20 cellular contexts compared by ENCODE assay signal in genomic region chr9:115717711-115718173, GRCh38.
DNase-seq lines count a peak whose midpoint lies in the region; ATAC-seq, FAIRE-seq and TF ChIP-seq lines count a peak whose summit lies in the region.
"Had no signal": no experiment of that assay in that cellular context is flagged by ENCODE, and none has a peak within 500 bp of the region (broad histone marks: within the 10 kb centered on the region; RNA-seq: fewer than 3 reads in every experiment).

No MANE protein-coding gene starts in this region.

- H3K27ac Mint-ChIP-seq in astrocyte (ENCODE audit: unreplicated experiment) = peak overlapping the region; percentile 97
- H3K27ac Mint-ChIP-seq: naive thymus-derived CD4-positive, alpha-beta T cell had no signal

- H3K27me3 Mint-ChIP-seq in astrocyte (ENCODE audit: low read depth, unreplicated experiment) = no peaks in the 10 kb centered on the region

- FAIRE-seq in H54 (lab: Jason Lieb, UNC) = peak; percentile 99
- FAIRE-seq in astrocyte (lab: Jason Lieb, UNC) = no peak
- FAIRE-seq: A549, HepG2 had no signal

- TF ChIP-seq CTCF in A673 (conservative IDR thresholded peaks at IDR 0.05; ENCODE audit: low read depth, low read length) = no peak
- TF ChIP-seq CTCF in astrocyte (IDR thresholded peaks at IDR 0.05; ENCODE audit: insufficient read depth, low read depth, low read length) = no peak
- no peak for TF ChIP-seq CTCF in kidney epithelial cell (IDR thresholded peaks at IDR 0.05; ENCODE audit: insufficient read depth, low read length, poor library complexity, severe bottlenecking)

- no peaks in the 10 kb centered on the region for H3K79me2 ChIP-seq in astrocyte (ENCODE audit: insufficient read depth, low read length)

- no peak for TF ChIP-seq POLR2A in H54 (IDR thresholded peaks at IDR 0.05; ENCODE audit: low read depth, low read length)

- ATAC-seq in GM18909 (IDR thresholded peaks at IDR 0.05; ENCODE audit: poor library complexity, unreplicated experiment) (no peak), GM19467 (IDR thresholded peaks at IDR 0.05; ENCODE audit: unreplicated experiment) (no peak), HG03469 (IDR thresholded peaks at IDR 0.05; ENCODE audit: unreplicated experiment) (no peak)
- ATAC-seq: A549; activated T-cell treated with anti-CD3 and anti-CD28 coated beads, Interleukin-2, amount 50 U/mL, for 4 hours; esophagus mucosa; HepG2; left lobe of liver; naive thymus-derived CD4-positive, alpha-beta T cell had no signal

- H3K4me3 Mint-ChIP-seq in astrocyte (ENCODE audit: unreplicated experiment) = no peak overlapping the region
- H3K4me3 Mint-ChIP-seq: activated T-cell treated with anti-CD3 and anti-CD28 coated beads, Interleukin-2, amount 50 U/mL, for 4 hours; naive thymus-derived CD4-positive, alpha-beta T cell had no signal

- H3K4me1 ChIP-seq in A673 (ENCODE audit: insufficient read depth, low read length, poor library complexity, severe bottlenecking) (no peaks in the 10 kb centered on the region), astrocyte (ENCODE audit: insufficient read depth, low read length) (peaks cover 8% of the 10 kb centered on the region)
- H3K4me1 ChIP-seq: A549, colonic mucosa, prostate gland, suprapubic skin had no signal

- no peaks in the 10 kb centered on the region for H3K36me3 Mint-ChIP-seq in astrocyte (ENCODE audit: low read depth, unreplicated experiment)
- H3K36me3 Mint-ChIP-seq: naive thymus-derived CD4-positive, alpha-beta T cell had no signal

- peak; percentile 15 for DNase-seq in A673 (ENCODE audit: low spot score)
- DNase-seq in H54 (ENCODE audit: insufficient read length, low spot score) = peak; percentile 28
- DNase-seq in astrocyte (ENCODE audit: low read depth) = peak; percentile 88
- DNase-seq in kidney epithelial cell (ENCODE audit: low read depth) = peak; percentile 74
- no peak for DNase-seq in NCI-H1092 (lab: John Stamatoyannopoulos, UW)
- DNase-seq: activated CD4-positive, alpha-beta T cell treated with anti-CD3 and anti-CD28 coated beads, Interleukin-2, amount 50 U/mL, for 1 hour; activated T-cell treated with anti-CD3 and anti-CD28 coated beads, Interleukin-2, amount 50 U/mL, for 4 hours; colonic mucosa; hippocampal formation; naive thymus-derived CD4-positive, alpha-beta T cell; Right ventricle myocardium superior had no signal

- H2AFZ ChIP-seq in astrocyte (ENCODE audit: low read depth, low read length) = no peak overlapping the region

- CTCF ChIA-PET in A673 (lab: Charles Lee) = no interaction called here

- peaks cover 23% of the 10 kb centered on the region for H3K4me1 Mint-ChIP-seq in astrocyte (ENCODE audit: low read depth, unreplicated experiment)
- H3K4me1 Mint-ChIP-seq: naive thymus-derived CD4-positive, alpha-beta T cell had no signal

- H4K20me1 ChIP-seq in astrocyte (ENCODE audit: insufficient read depth, low read length) = no peaks in the 10 kb centered on the region

- H3K27ac ChIP-seq in A673 (ENCODE audit: low read depth, low read length, poor library complexity, severe bottlenecking) = no peak overlapping the region
- peak overlapping the region; percentile 62 for H3K27ac ChIP-seq in astrocyte (ENCODE audit: low read depth, low read length)
- H3K27ac ChIP-seq: colonic mucosa, prostate gland, suprapubic skin had no signal

- intact Hi-C loops in A673 (cut with micrococcal nuclease; ENCODE audit: unreplicated experiment) = no loop called here

- H3K4me3 ChIP-seq in A673 (ENCODE audit: low read depth, low read length, poor library complexity, severe bottlenecking) (no peak overlapping the region), astrocyte (ENCODE audit: insufficient read depth, low read depth, low read length) (no peak overlapping the region), kidney epithelial cell (ENCODE audit: low read depth, low read length) (no peak overlapping the region)
- H3K4me3 ChIP-seq: A549, colonic mucosa, prostate gland, suprapubic skin had no signal

- POLR2A ChIA-PET in A673 (lab: Charles Lee; ENCODE audit: low non-redundant PET) = no interaction called here

- H3K9me3 Mint-ChIP-seq in astrocyte (ENCODE audit: unreplicated experiment) = peaks cover 7% of the 10 kb centered on the region

- peak overlapping the region; percentile 1 for H3K4me2 ChIP-seq in astrocyte (ENCODE audit: low read length)
- H3K4me2 ChIP-seq: A549 had no signal

- BruUV-seq in A673 (replicated peaks; lab: Mats Ljungman, UMichigan) = no TSS peak

- H3K27me3 ChIP-seq in A673 (replicated peaks; ENCODE audit: insufficient read depth, low read depth, low read length, poor library complexity) (no peaks in the 10 kb centered on the region), astrocyte (ENCODE audit: insufficient read depth, low read length) (no peaks in the 10 kb centered on the region), kidney epithelial cell (ENCODE audit: control insufficient read depth, insufficient read depth, low read length) (no peaks in the 10 kb centered on the region)
- H3K27me3 ChIP-seq: colonic mucosa, suprapubic skin had no signal

- no peak overlapping the region for H3K9ac ChIP-seq in astrocyte (ENCODE audit: low read length)

- H3K36me3 ChIP-seq in A673 (ENCODE audit: insufficient read depth, low read length, poor library complexity, severe bottlenecking) = no peaks in the 10 kb centered on the region
- H3K36me3 ChIP-seq in astrocyte (ENCODE audit: insufficient read depth, low read length) = no peaks in the 10 kb centered on the region
- no peaks in the 10 kb centered on the region for H3K36me3 ChIP-seq in kidney epithelial cell (ENCODE audit: control insufficient read depth, insufficient read depth, low read length)
- H3K36me3 ChIP-seq: colonic mucosa, prostate gland, suprapubic skin had no signal

- H3K9me3 ChIP-seq in A673 (ENCODE audit: low read depth, low read length, poor library complexity, severe bottlenecking) (no peaks in the 10 kb centered on the region), astrocyte (ENCODE audit: insufficient read depth, low read depth, low read length) (no peaks in the 10 kb centered on the region)
- H3K9me3 ChIP-seq: A549, colonic mucosa, prostate gland, suprapubic skin had no signal
